Comparison of ENCODE assay signal across 1 cellular context in genomic region chr15:98127612-98128011, GRCh38.
TF ChIP-seq lines count a peak whose summit lies in the region.

No MANE protein-coding gene starts in this region.

TF ChIP-seq in GM23338, 12 proteins besides CTCF, POLR2A, EP300 and RAD21 (continued from another document):
- TF ChIP-seq REST (IDR thresholded peaks at IDR 0.05; ENCODE audit: unreplicated experiment) (no peak), ZNF331 (CRISPR knock-in tag; IDR thresholded peaks at IDR 0.05; ENCODE audit: low read depth) (no peak)
TF ChIP-seq in GM23338: peak in this region for 0.
